ENCODE assay signal across 9 cellular contexts in the genomic region with DNA sequence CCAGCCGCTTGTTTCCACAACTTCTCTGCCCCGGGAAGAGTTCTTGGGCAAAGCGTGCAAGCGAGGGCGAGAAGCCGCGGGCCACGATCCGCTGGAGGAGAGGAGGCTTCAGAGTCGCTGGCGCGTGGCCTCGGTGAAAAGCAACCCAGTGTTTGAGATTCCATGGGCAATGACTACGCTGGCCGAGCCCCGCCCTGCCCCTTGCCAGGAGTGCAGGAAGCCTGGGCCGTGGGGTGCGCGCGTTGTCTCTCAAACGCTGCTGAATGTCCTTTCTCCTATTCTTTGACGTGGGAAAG. TPM values are rescaled to one million over a fixed set of nuclear protein-coding genes. Genes with fewer than 3 reads are reported as not detected.
DNase-seq lines count a peak whose midpoint lies in the region; ATAC-seq and TF ChIP-seq lines count a peak whose summit lies in the region.
"Had no signal": no experiment of that assay in that cellular context is flagged by ENCODE, and none has a peak within 500 bp of the region (broad histone marks: within the 10 kb centered on the region; RNA-seq: fewer than 3 reads in every experiment).

No MANE protein-coding gene starts in this region.

- no peak for TF ChIP-seq CTCF in BJ (IDR thresholded peaks at IDR 0.05; ENCODE audit: insufficient read depth, low read depth, low read length)
- no peak for TF ChIP-seq CTCF in IMR-90 (conservative IDR thresholded peaks at IDR 0.05; ENCODE audit: low read depth, low read length)
- TF ChIP-seq CTCF in colonic mucosa (IDR thresholded peaks at IDR 0.05): no peak
- TF ChIP-seq CTCF in GM13977 (IDR thresholded peaks at IDR 0.05; ENCODE audit: extremely low read depth, insufficient read depth, missing control alignments): no peak

- H3K9ac ChIP-seq in IMR-90 (ENCODE audit: low read depth, low read length): peak overlapping the region; percentile 56
- peak overlapping the region in 1 of 2 donors; percentile 40 for H3K9ac ChIP-seq in colonic mucosa (ENCODE audit: low read depth in 2 of 2, low read length in 2 of 2)
- H3K9ac ChIP-seq in mesendoderm (ENCODE audit: low read length): peak overlapping the region; percentile 80

- H2BK15ac ChIP-seq in IMR-90 (ENCODE audit: low read depth, low read length) (no peak overlapping the region), mesendoderm (replicated peaks; ENCODE audit: low read depth) (no peak overlapping the region)

- H3K56ac ChIP-seq in IMR-90 (ENCODE audit: extremely low read depth, insufficient read depth, low read length): no peak overlapping the region; the same call in 1 of the 2 replicates
- H3K56ac ChIP-seq in mesendoderm (ENCODE audit: low read length): peak overlapping the region; percentile 88

- TF ChIP-seq POLR2A in IMR-90 (IDR thresholded peaks at IDR 0.05; ENCODE audit: low read depth, low read length): no peak

- WGBS in IMR-90 (ENCODE audit: extremely low coverage in 2 of 2, insufficient read length in 1 of 2), 2 experiments: 22% methylated on average over 16 of the region's 22 CpGs; no CpG with 5 or more reads in 1 of the 2 experiments
- WGBS in mesendoderm (ENCODE audit: extremely low coverage, insufficient coverage, low lambda C conversion rate): no CpG with 5 or more reads among the region's 22 CpGs

- dilution Hi-C loops in IMR-90 (cut with HindIII; ENCODE audit: low sequenced_read_pairs, unreplicated experiment): no loop called here

- H3K9me3 ChIP-seq in IMR-90 (ENCODE audit: control insufficient read depth, insufficient read depth, low read length) (no peaks in the 10 kb centered on the region; the same call in 1 of the 2 replicates), colonic mucosa (no peaks in the 10 kb centered on the region)

- intact Hi-C loops in IMR-90 (cut with micrococcal nuclease): loop anchor here (5.0 kb wide), 2 partner anchors 78 to 152 kb away; a partner anchor contains a TSS
- intact Hi-C loops in colonic mucosa (cut with DNase I): no loop called here

- ATAC-seq in IMR-90 (ENCODE audit: low read depth) (peak; percentile 2; the same call in 1 of the 2 replicates), HG03354 (IDR thresholded peaks at IDR 0.05; ENCODE audit: poor library complexity, severe bottlenecking, unreplicated experiment) (no peak), GM18502 (IDR thresholded peaks at IDR 0.05; ENCODE audit: poor library complexity, unreplicated experiment) (no peak)

- H2AK9ac ChIP-seq in IMR-90 (replicated peaks; ENCODE audit: low read depth, low read length, poor library complexity): peak overlapping the region; percentile 89

- H3K79me1 ChIP-seq in IMR-90 (ENCODE audit: low read depth in 1 of 2, low read length in 2 of 2): no peaks in the 10 kb centered on the region
- H3K79me1 ChIP-seq in mesendoderm (ENCODE audit: low read length): no peaks in the 10 kb centered on the region

- no peak for TF ChIP-seq RAD21 in IMR-90 (IDR thresholded peaks at IDR 0.05; ENCODE audit: low read length)

- H3K79me2 ChIP-seq in mesendoderm (ENCODE audit: control insufficient read depth, insufficient read depth, low read length): no peaks in the 10 kb centered on the region

- no peak for DNase-seq in BJ (ENCODE audit: low read depth)
- no peak for DNase-seq in IMR-90
- peak; percentile 45 for DNase-seq in colonic mucosa
- peak; percentile 24 for DNase-seq in mesendoderm
- no peak for DNase-seq in HuH-7.5 (ENCODE audit: low spot score)
- no peak for DNase-seq in GM13977 (ENCODE audit: low spot score)

- peaks cover 17% of the 10 kb centered on the region; the same call in 1 of the 2 replicates for H3K4me1 ChIP-seq in IMR-90 (ENCODE audit: control insufficient read depth, insufficient read depth, low read length)
- peaks cover 7% of the 10 kb centered on the region for H3K4me1 ChIP-seq in colonic mucosa
- no peaks in the 10 kb centered on the region for H3K4me1 ChIP-seq in mesendoderm (ENCODE audit: control insufficient read depth, low read depth, low read length)

- POLR2A ChIA-PET in BJ (lab: Charles Lee) (no interaction called here), IMR-90 (lab: Charles Lee; ENCODE audit: unreplicated experiment) (no interaction called here)

- H3K36me3 ChIP-seq in BJ (ENCODE audit: control insufficient read depth, insufficient read depth, low read length) (no peaks in the 10 kb centered on the region), IMR-90 (ENCODE audit: control insufficient read depth, insufficient read depth, low read length) (peaks cover 3% of the 10 kb centered on the region; the same call in 1 of the 2 replicates), colonic mucosa (no peaks in the 10 kb centered on the region), mesendoderm (ENCODE audit: control insufficient read depth, insufficient read depth, low read length) (no peaks in the 10 kb centered on the region)

- H3K23ac ChIP-seq in IMR-90 (ENCODE audit: low read depth, low read length) (peak overlapping the region; percentile 60; the same call in 1 of the 2 replicates), mesendoderm (ENCODE audit: low read length) (no peak overlapping the region)

- H4K8ac ChIP-seq in IMR-90 (ENCODE audit: low read depth in 2 of 2, low read length in 2 of 2): peak overlapping the region; percentile 22 to 80; a peak in 2 of 4 replicates
- no peak overlapping the region for H4K8ac ChIP-seq in mesendoderm (ENCODE audit: low read depth, low read length)

- H3K4me3 ChIP-seq in BJ (ENCODE audit: low read depth, low read length) (peak overlapping the region; percentile 52), IMR-90 (ENCODE audit: insufficient read depth, low read depth, low read length) (peak overlapping the region; percentile 35), colonic mucosa (peak overlapping the region; percentile 46), mesendoderm (ENCODE audit: low read length) (peak overlapping the region; percentile 48)

- H4K5ac ChIP-seq in IMR-90 (ENCODE audit: low read depth, low read length) (peak overlapping the region; percentile 64), mesendoderm (ENCODE audit: low read length) (no peak overlapping the region)

- H2BK120ac ChIP-seq in IMR-90 (ENCODE audit: low read depth, low read length) (peak overlapping the region; percentile 18; the same call in 1 of the 2 replicates), mesendoderm (ENCODE audit: low read depth, low read length) (no peak overlapping the region)

- in situ Hi-C loops in IMR-90 (cut with MboI; ENCODE audit: low sequenced_read_pairs): no loop called here
- in situ Hi-C loops in GM13977 (cut with MboI; ENCODE audit: low pct_unique_long_range_greater_than_20kb, low sequenced_read_pairs, unreplicated experiment): no loop called here

- no peak overlapping the region for H2BK20ac ChIP-seq in IMR-90 (ENCODE audit: low read depth, low read length)

- H4K91ac ChIP-seq in IMR-90 (ENCODE audit: insufficient read depth, low read depth, low read length): peak overlapping the region; percentile 29; the same call in 1 of the 2 replicates

- H3K9me1 ChIP-seq in IMR-90 (ENCODE audit: insufficient read depth, low read length): peaks cover 8% of the 10 kb centered on the region; the same call in 1 of the 2 replicates

- peak overlapping the region; percentile 55 for H3K4me2 ChIP-seq in IMR-90 (ENCODE audit: low read depth, low read length)
- H3K4me2 ChIP-seq in mesendoderm (ENCODE audit: low read length): peak overlapping the region; percentile 84

- H3K27ac ChIP-seq in IMR-90 (ENCODE audit: insufficient read depth, low read length) (peak overlapping the region; percentile 1; the same call in 1 of the 2 replicates), colonic mucosa (no peak overlapping the region), mesendoderm (ENCODE audit: low read depth, low read length) (no peak overlapping the region)
- H3K27ac ChIP-seq: HL-60 had no signal

- H2BK5ac ChIP-seq in IMR-90 (ENCODE audit: low read depth, low read length, poor library complexity, severe bottlenecking) (no peak overlapping the region), mesendoderm (ENCODE audit: low read length) (no peak overlapping the region)

- H3K14ac ChIP-seq in IMR-90 (replicated peaks; ENCODE audit: low read depth, low read length): peak overlapping the region; percentile 45; the same call in 1 of the 2 replicates

- BruUV-seq in IMR-90 (replicated peaks; lab: Mats Ljungman, UMichigan): no TSS peak

- CTCF ChIA-PET in BJ (lab: Yijun Ruan, JAX) (interaction anchor here (0.7 to 1.8 kb wide), 4 partner anchors 9 to 78 kb away, joined by 3 to 8 read pairs (median 6); a partner anchor contains a TSS), IMR-90 (lab: Yijun Ruan, JAX) (interaction anchor here (1.5 kb wide), 1 partner anchor 14 kb away, joined by 5 read pairs; no protein-coding TSS in a partner anchor)

- H2AK5ac ChIP-seq in IMR-90 (ENCODE audit: low read depth, low read length) (0 out of 2 replicates have a peak overlapping the region, but pooled peaks have one; percentile 39), mesendoderm (ENCODE audit: low read length) (no peak overlapping the region)

- peak overlapping the region; percentile 97 for H2AFZ ChIP-seq in IMR-90 (replicated peaks; ENCODE audit: low read length, poor library complexity)

- no peaks in the 10 kb centered on the region for H4K20me1 ChIP-seq in IMR-90 (ENCODE audit: insufficient read depth, low read length)

- H3K27me3 ChIP-seq in BJ (ENCODE audit: control insufficient read depth, insufficient read depth, low read length) (no peaks in the 10 kb centered on the region), IMR-90 (ENCODE audit: control insufficient read depth, insufficient read depth, low read length) (no peaks in the 10 kb centered on the region), colonic mucosa (no peaks in the 10 kb centered on the region), mesendoderm (ENCODE audit: insufficient read depth, low read length, poor library complexity) (peaks cover 3% of the 10 kb centered on the region)

- no peak overlapping the region; the same call in 1 of the 2 replicates for H3K18ac ChIP-seq in IMR-90 (ENCODE audit: low read depth, low read length)
- H3K18ac ChIP-seq in mesendoderm (ENCODE audit: low read length): peak overlapping the region; percentile 31

- H3K4ac ChIP-seq in IMR-90 (ENCODE audit: low read depth, low read length): peak overlapping the region; percentile 49
- H3K4ac ChIP-seq in mesendoderm (ENCODE audit: low read depth, low read length): no peak overlapping the region

RNA-seq across cellular contexts. Expression of a gene that starts 27.5 kb away (rescaled TPM):
- polyA plus RNA-seq in BJ (2011; rRNA removed) (5.6 and 11.0 TPM in 2 replicates), IMR-90 (2012; rRNA removed) (15.1 and 16.2 TPM in 2 replicates)
- polyA minus RNA-seq in BJ (2011; rRNA and poly(A)+ RNA removed): 12.3 and 16.1 TPM in 2 replicates
- total RNA-seq in IMR-90 (2012; rRNA removed) (6.8 and 7.2 TPM in 2 replicates), colonic mucosa (10 to 100 TPM; 38.1 to 48.9 TPM)
- polyA plus RNA-seq in IMR-90 (2012; cell fraction: cytosol; rRNA removed): 14.7 and 18.5 TPM in 2 replicates
- 28.2 and 54.2 TPM in 2 replicates for polyA plus RNA-seq in IMR-90 (2012; cell fraction: nucleus; rRNA removed; ENCODE audit: low replicate concordance)
- 15.8 TPM for polyA plus RNA-seq in mesendoderm (2013, experiment 1 of 2)
- 15.4 TPM for polyA plus RNA-seq in mesendoderm (2013, experiment 2 of 2)

RNA-seq across cellular contexts. Expression of a gene that starts 37.5 kb away (rescaled TPM):
- polyA plus RNA-seq in BJ (2011; rRNA removed) (0.33 and 0.55 TPM in 2 replicates), IMR-90 (2012; rRNA removed) (0.26 and 0.39 TPM in 2 replicates)
- 0.81 and 0.98 TPM in 2 replicates for polyA minus RNA-seq in BJ (2011; rRNA and poly(A)+ RNA removed)
- total RNA-seq in IMR-90 (2012; rRNA removed) (not detected in 2 replicates), colonic mucosa (under 1 TPM in 1 of 2 donors, not detected in 1; 0.21 TPM)
- 0.06 and 0.11 TPM in 2 replicates for polyA plus RNA-seq in IMR-90 (2012; cell fraction: cytosol; rRNA removed)
- 2.9 and 3.3 TPM in 2 replicates for polyA plus RNA-seq in IMR-90 (2012; cell fraction: nucleus; rRNA removed; ENCODE audit: low replicate concordance)
- polyA plus RNA-seq in mesendoderm (2013, experiment 1 of 2): 1.4 TPM
- polyA plus RNA-seq in mesendoderm (2013, experiment 2 of 2): 1.1 TPM

Comparison
In these comparisons a context has a peak if more than half of its experiments do, and no peak if none do; other contexts are left out.
1. DNase-seq: peak in colonic mucosa (single experiment) and mesendoderm (single experiment); none in BJ (single experiment), IMR-90 (single experiment), HuH-7.5 (single experiment) and GM13977 (single experiment).
2. Peak in every context shown above with its lines, with median percentiles within 50 percentile points of each other: H3K4me3 ChIP-seq.